Comparison of ENCODE assay signal across 24 cellular contexts in the genomic region with DNA sequence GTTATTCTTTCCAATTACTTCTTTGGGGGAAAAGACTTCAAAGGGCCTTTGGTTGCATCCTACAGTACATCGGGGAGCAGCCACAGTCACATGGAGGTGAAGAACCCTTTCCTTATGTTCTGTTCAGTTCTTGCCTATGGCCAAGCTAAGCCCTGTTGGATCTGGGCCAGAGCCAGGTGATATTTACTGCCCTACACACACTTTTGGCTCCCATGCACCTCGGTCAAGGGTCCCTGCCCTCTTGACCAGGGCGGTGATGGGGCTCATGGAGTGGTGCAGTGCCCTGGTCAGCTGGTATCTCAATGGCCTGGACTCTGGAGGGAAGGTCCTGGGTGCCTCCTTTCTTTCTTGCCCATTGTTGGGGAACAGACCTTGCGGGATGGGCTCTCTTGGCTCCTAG.
DNase-seq lines count a peak whose midpoint lies in the region; ATAC-seq and TF ChIP-seq lines count a peak whose summit lies in the region.
"Had no signal": no experiment of that assay in that cellular context is flagged by ENCODE, and none has a peak within 500 bp of the region (broad histone marks: within the 10 kb centered on the region; RNA-seq: fewer than 3 reads in every experiment).

No MANE protein-coding gene starts in this region.

- no peaks in the 10 kb centered on the region for H3K9me3 ChIP-seq in right cardiac atrium (ENCODE audit: control insufficient read depth, low read length)
- no peaks in the 10 kb centered on the region for H3K9me3 ChIP-seq in tibial nerve
- H3K9me3 ChIP-seq: Peyer's patch had no signal

- TF ChIP-seq EP300 in tibial nerve (IDR thresholded peaks at IDR 0.05): no peak

- no peak for TF ChIP-seq CTCF in tibial nerve (IDR thresholded peaks at IDR 0.05)

- 94% methylated on average over 4 of the region's 4 CpGs for WGBS in right cardiac atrium
- 96% methylated on average over 4 of the region's 4 CpGs for WGBS in tibial nerve, 2 donors

- H3K36me3 ChIP-seq in tibial nerve: no peaks in the 10 kb centered on the region
- H3K36me3 ChIP-seq: Peyer's patch had no signal

- H3K4me1 ChIP-seq in right cardiac atrium (ENCODE audit: control insufficient read depth, insufficient read depth, low read length): peaks cover 23% of the 10 kb centered on the region
- H3K4me1 ChIP-seq in tibial nerve: peaks cover 0 to 60% (median 24%) of the 10 kb centered on the region in 4 donors

- DNase-seq in right cardiac atrium: peak in 1 of 3 donors; percentile 57
- DNase-seq in left ventricle myocardium superior: no peak
- peak; percentile 33 for DNase-seq in left lobe of liver (ENCODE audit: low spot score)
- no peak for DNase-seq in tibial nerve (ENCODE audit: low spot score in 2 of 2)
- DNase-seq in NCI-H2196 treated with DMSO at 0.1 percent for 48 hours (lab: John Stamatoyannopoulos, UW; ENCODE audit: unreplicated experiment): no peak
- DNase-seq: C1 segment of cervical spinal cord; CD4-positive, alpha-beta memory T cell; COR-L47; DMS53; GM23248; H9; Kasumi-1; NCI-H1092 treated with DMSO at 0.1 percent for 48 hours; NCI-H1436; NCI-H187; NCI-H2171 treated with DMSO at 0.1 percent for 48 hours; NCI-H524 treated with DMSO at 0.1 percent for 48 hours; NCI-H774; Peyer's patch; SHP77 treated with DMSO at 0.1 percent for 48 hours had no signal

- ATAC-seq in right cardiac atrium (no peak), left ventricle myocardium superior (no peak), left lobe of liver (no peak), GM18870 (IDR thresholded peaks at IDR 0.05; ENCODE audit: unreplicated experiment) (no peak), HG03342 (IDR thresholded peaks at IDR 0.05; ENCODE audit: unreplicated experiment) (no peak)
- ATAC-seq: HepG2, K562 had no signal

- no peak overlapping the region for H3K4me3 ChIP-seq in right cardiac atrium (ENCODE audit: low read length)
- H3K4me3 ChIP-seq in tibial nerve: no peak overlapping the region
- H3K4me3 ChIP-seq: GM23248, K562, Peyer's patch had no signal

- peak overlapping the region; percentile 2 for H3K27ac ChIP-seq in right cardiac atrium (ENCODE audit: low read length)
- peak overlapping the region; percentile 72 to 94 (median 92) for H3K27ac ChIP-seq in tibial nerve
- H3K27ac ChIP-seq: GM23248, Peyer's patch had no signal

- no peaks in the 10 kb centered on the region for H3K27me3 ChIP-seq in right cardiac atrium (ENCODE audit: control insufficient read depth, insufficient read depth)
- no peaks in the 10 kb centered on the region for H3K27me3 ChIP-seq in tibial nerve
- H3K27me3 ChIP-seq: Peyer's patch had no signal

- TF ChIP-seq POLR2A in tibial nerve (IDR thresholded peaks at IDR 0.05): no peak

- intact Hi-C loops in right cardiac atrium (cut with DNase I) (no loop called here), left ventricle myocardium superior (cut with micrococcal nuclease) (no loop called here)
